Comparison of ENCODE assay signal across 21 cellular contexts in genomic region chr14:37037636-37038387, GRCh38.
DNase-seq lines count a peak whose midpoint lies in the region; ATAC-seq and TF ChIP-seq lines count a peak whose summit lies in the region.
"Had no signal": no experiment of that assay in that cellular context is flagged by ENCODE, and none has a peak within 500 bp of the region (broad histone marks: within the 10 kb centered on the region; RNA-seq: fewer than 3 reads in every experiment).

No MANE protein-coding gene starts in this region.

- peak; percentile 5 for DNase-seq in AG08395 (ENCODE audit: low spot score)
- DNase-seq in PC-3 = no peak
- peak; percentile 14 for DNase-seq in fibroblast of mammary gland (ENCODE audit: low read depth)
- DNase-seq in tibial artery = no peak
- DNase-seq in NCI-H2196 treated with DMSO at 0.1 percent for 48 hours (lab: John Stamatoyannopoulos, UW; ENCODE audit: unreplicated experiment) = no peak
- no peak for DNase-seq in NOMO-1 treated with DMSO at 0.1 percent for 48 hours (lab: John Stamatoyannopoulos, UW; ENCODE audit: unreplicated experiment)
- DNase-seq: CD8-positive, alpha-beta T cell; NCI-H1105 treated with DMSO at 0.1 percent for 48 hours; NCI-H2029; NCI-H510A; NCI-H748 treated with DMSO at 0.1 percent for 48 hours; OCI-M1; RPMI8226; SHP77 treated with DMSO at 0.1 percent for 48 hours; T-helper 1 cell had no signal

- intact Hi-C loops in PC-3 (cut with micrococcal nuclease) = loop anchor here (2.0 to 5.0 kb wide), 3 partner anchors 44 to 95 kb away; no protein-coding TSS in a partner anchor
- intact Hi-C loops in tibial artery (cut with DNase I; ENCODE audit: low total_unique reads) = no loop called here

- H3K9ac ChIP-seq in HUES48 (ENCODE audit: low read depth, low read length) (no peak overlapping the region), PC-3 (ENCODE audit: low read length) (no peak overlapping the region)
- H3K9ac ChIP-seq: BLaER1 treated with 17β-estradiol and CSF1 and Interleukin-3, amounts not matched to agents 10 nM and 100 nM had no signal

- BruUV-seq in PC-3 (replicated peaks; lab: Mats Ljungman, UMichigan) = TSS peak; percentile 41

- POLR2A ChIA-PET in PC-3 (lab: Charles Lee; ENCODE audit: unreplicated experiment) = no interaction called here

- no peak overlapping the region for H3K4me2 ChIP-seq in PC-3 (ENCODE audit: low read length)

- H3K36me3 ChIP-seq in HUES48 (ENCODE audit: control insufficient read depth, insufficient read depth, low read length) (no peaks in the 10 kb centered on the region), PC-3 (ENCODE audit: low read depth, low read length) (no peaks in the 10 kb centered on the region), tibial artery (no peaks in the 10 kb centered on the region)
- H3K36me3 ChIP-seq: BLaER1 treated with 17β-estradiol and CSF1 and Interleukin-3, amounts not matched to agents 10 nM and 100 nM had no signal

- H3K4me3 ChIP-seq in HUES48 (ENCODE audit: low read depth, low read length) (no peak overlapping the region; the same call in 1 of the 2 replicates), PC-3 (ENCODE audit: low read length) (no peak overlapping the region), fibroblast of mammary gland (ENCODE audit: control insufficient read depth, low read depth, low read length) (no peak overlapping the region), tibial artery (no peak overlapping the region)
- H3K4me3 ChIP-seq: A549; BLaER1 treated with 17β-estradiol and CSF1 and Interleukin-3, amounts not matched to agents 10 nM and 100 nM; K562 had no signal

- TF ChIP-seq CTCF in PC-3 (conservative IDR thresholded peaks at IDR 0.05; ENCODE audit: low read depth, low read length) (no peak), fibroblast of mammary gland (conservative IDR thresholded peaks at IDR 0.05; ENCODE audit: control insufficient read depth, insufficient read depth, low read depth, low read length) (no peak), tibial artery (IDR thresholded peaks at IDR 0.05) (no peak)

- H3K27ac ChIP-seq in HUES48 (ENCODE audit: low read depth, low read length) (peak overlapping the region; percentile 34), PC-3 (ENCODE audit: low read length) (no peak overlapping the region), tibial artery (no peak overlapping the region)
- H3K27ac ChIP-seq: A549; BLaER1 treated with 17β-estradiol and CSF1 and Interleukin-3, amounts not matched to agents 10 nM and 100 nM; HL-60 had no signal

- peaks cover 29% of the 10 kb centered on the region for H3K4me1 ChIP-seq in HUES48 (ENCODE audit: control insufficient read depth, insufficient read depth, low read length)
- peaks cover 30% of the 10 kb centered on the region for H3K4me1 ChIP-seq in PC-3 (ENCODE audit: insufficient read depth, low read length)
- H3K4me1 ChIP-seq in tibial artery = peaks cover 0 to 33% (median 24%) of the 10 kb centered on the region in 4 donors

- no peaks in the 10 kb centered on the region for H3K79me2 ChIP-seq in PC-3 (ENCODE audit: low read length)

- ATAC-seq in PC-3 = no peak
- ATAC-seq: A549; CD8-positive, alpha-beta T cell; K562; SK-N-SH treated with all-trans-retinoic acid at 6 μM for 48 hours had no signal

- no peaks in the 10 kb centered on the region for H4K20me1 ChIP-seq in PC-3 (ENCODE audit: low read length)
- H4K20me1 ChIP-seq: BLaER1 treated with 17β-estradiol and CSF1 and Interleukin-3, amounts not matched to agents 10 nM and 100 nM had no signal

- no peak overlapping the region for H2AFZ ChIP-seq in PC-3 (ENCODE audit: low read length)

- H3F3A ChIP-seq in PC-3 (ENCODE audit: low read length, unreplicated experiment) = no peaks in the 10 kb centered on the region

- H3K27me3 ChIP-seq in HUES48 (ENCODE audit: control insufficient read depth, insufficient read depth, low read length) (no peaks in the 10 kb centered on the region), PC-3 (ENCODE audit: low read length) (no peaks in the 10 kb centered on the region), tibial artery (no peaks in the 10 kb centered on the region)
- H3K27me3 ChIP-seq: BLaER1 treated with 17β-estradiol and CSF1 and Interleukin-3, amounts not matched to agents 10 nM and 100 nM had no signal

- H3K9me3 ChIP-seq in HUES48 (ENCODE audit: control insufficient read depth, insufficient read depth, low read length) = no peaks in the 10 kb centered on the region
- H3K9me3 ChIP-seq in PC-3 (ENCODE audit: low read length) = no peaks in the 10 kb centered on the region
- no peaks in the 10 kb centered on the region for H3K9me3 ChIP-seq in tibial artery
- H3K9me3 ChIP-seq: A549; BLaER1 treated with 17β-estradiol and CSF1 and Interleukin-3, amounts not matched to agents 10 nM and 100 nM had no signal

- CTCF ChIA-PET in PC-3 (lab: Charles Lee) = no interaction called here

- H3K9me2 ChIP-seq in PC-3 (replicated peaks; ENCODE audit: low read length) = no peaks in the 10 kb centered on the region

Comparison
In these comparisons a context has a peak if more than half of its experiments do, and no peak if none do; other contexts are left out.
1. DNase-seq: peak in AG08395 (single experiment) and fibroblast of mammary gland (single experiment); none in PC-3 (single experiment), tibial artery (0 of 2), NCI-H2196 treated with DMSO at 0.1 percent for 48 hours (single experiment) and NOMO-1 treated with DMSO at 0.1 percent for 48 hours (single experiment).